ENCODE assay signal across 1 cellular context in genomic region chr12:50937653-50938052, GRCh38.
TF ChIP-seq lines count a peak whose summit lies in the region.

No MANE protein-coding gene starts in this region.

TF ChIP-seq in IMR-90, 13 proteins besides CTCF, POLR2A, EP300 and RAD21:
- TF ChIP-seq CEBPB (IDR thresholded peaks at IDR 0.05; ENCODE audit: low read depth, low read length): no peak
- no peak for TF ChIP-seq RFX5 (IDR thresholded peaks at IDR 0.05; ENCODE audit: low read depth, low read length)
- TF ChIP-seq MAFK (IDR thresholded peaks at IDR 0.05; ENCODE audit: low read depth, low read length): no peak
- no peak for TF ChIP-seq MAZ (IDR thresholded peaks at IDR 0.05; ENCODE audit: borderline replicate concordance, low read depth, low read length)
- TF ChIP-seq CHD1 (IDR thresholded peaks at IDR 0.05; ENCODE audit: low read depth, low read length): no peak
- no peak for TF ChIP-seq BHLHE40 (IDR thresholded peaks at IDR 0.05; ENCODE audit: low read depth, low read length)
